In genomic region chr7:981793-982510, GRCh38 we compare ENCODE assay signal across 21 cellular contexts. TPM values are rescaled to one million over a fixed set of nuclear protein-coding genes. Genes with fewer than 3 reads are reported as not detected.
DNase-seq lines count a peak whose midpoint lies in the region; ATAC-seq and TF ChIP-seq lines count a peak whose summit lies in the region.
"Had no signal": no experiment of that assay in that cellular context is flagged by ENCODE, and none has a peak within 500 bp of the region (broad histone marks: within the 10 kb centered on the region; RNA-seq: fewer than 3 reads in every experiment).

No MANE protein-coding gene starts in this region.

- H3K4me1 Mint-ChIP-seq in type B pancreatic cell (ENCODE audit: unreplicated experiment), result peaks cover 16% of the 10 kb centered on the region
- H3K4me1 Mint-ChIP-seq: T-cell had no signal

- TF ChIP-seq CTCF in epithelial cell of esophagus (IDR thresholded peaks at IDR 0.05; ENCODE audit: insufficient read depth, low read depth, low read length, missing control alignments), result no peak
- no peak for TF ChIP-seq CTCF in type B pancreatic cell (conservative IDR thresholded peaks at IDR 0.05)

- no peak overlapping the region for H3K4me3 ChIP-seq in epithelial cell of esophagus (ENCODE audit: low read length)
- H3K4me3 ChIP-seq: left ventricle myocardium inferior, stomach had no signal

- H3K27me3 Mint-ChIP-seq in type B pancreatic cell, result no peaks in the 10 kb centered on the region
- H3K27me3 Mint-ChIP-seq: progenitor cell of endocrine pancreas had no signal

- no peak overlapping the region for H3K4me3 Mint-ChIP-seq in type B pancreatic cell
- H3K4me3 Mint-ChIP-seq: T-cell had no signal

- H3K27ac Mint-ChIP-seq in type B pancreatic cell, result peak overlapping the region; percentile 18
- H3K27ac Mint-ChIP-seq: T-cell had no signal

- no peaks in the 10 kb centered on the region for H3K36me3 Mint-ChIP-seq in type B pancreatic cell
- H3K36me3 Mint-ChIP-seq: T-cell had no signal

- H3K9me3 Mint-ChIP-seq in type B pancreatic cell, result no peaks in the 10 kb centered on the region
- H3K9me3 Mint-ChIP-seq: T-cell had no signal

- DNase-seq in SHP77 (lab: John Stamatoyannopoulos, UW) (peak; percentile 45 to 63), SHP77 treated with DMSO at 0.1 percent for 48 hours (lab: John Stamatoyannopoulos, UW) (no peak), NCI-H446 treated with DMSO at 0.1 percent for 48 hours (lab: John Stamatoyannopoulos, UW) (peak; percentile 68), epithelial cell of esophagus (ENCODE audit: low read depth) (peak; percentile 64), type B pancreatic cell (ENCODE audit: extremely low spot score, unreplicated experiment) (no peak), AML-193 (lab: John Stamatoyannopoulos, UW) (no peak)
- DNase-seq: amniotic stem cell; C1 segment of cervical spinal cord; DND-41; left ventricle myocardium inferior; NCI-H1436; small intestine; stimulated activated CD4-positive, alpha-beta T cell treated with anti-CD3 and anti-CD28 coated beads, Interleukin-4, amount 100 ng/mL, for 1 hour; stomach; T-cell had no signal

- ATAC-seq in GM21723 (IDR thresholded peaks at IDR 0.05; ENCODE audit: unreplicated experiment) (no peak), HG03159 (IDR thresholded peaks at IDR 0.05; ENCODE audit: unreplicated experiment) (no peak)
- ATAC-seq: T-cell had no signal

RNA-seq across cellular contexts. Expression of gene CYP2W1, which starts 1.0 kb away (rescaled TPM):
- 13.6 and 15.3 TPM in 2 replicates for total RNA-seq in type B pancreatic cell (ENCODE audit: low replicate concordance)
- total RNA-seq: cardiac septum, HT1080, left ventricle myocardium inferior, LHCN-M2 had no signal

RNA-seq across cellular contexts. Expression of gene COX19, which starts 6.6 kb away (rescaled TPM):
- 14.8 and 15.4 TPM in 2 replicates for total RNA-seq in type B pancreatic cell (ENCODE audit: low replicate concordance)

RNA-seq across cellular contexts. Expression of gene ADAP1, which starts 27.5 kb away (rescaled TPM):
- 15.7 and 18.1 TPM in 2 replicates for total RNA-seq in type B pancreatic cell (ENCODE audit: low replicate concordance)

Comparison
In these comparisons a context has a peak if more than half of its experiments do, and no peak if none do; other contexts are left out.
1. DNase-seq: peak in SHP77 (2 of 2), NCI-H446 treated with DMSO at 0.1 percent for 48 hours (single experiment) and epithelial cell of esophagus (single experiment); none in SHP77 treated with DMSO at 0.1 percent for 48 hours (single experiment), type B pancreatic cell (single experiment) and AML-193 (0 of 2).